Comparison of ENCODE assay signal across 18 cellular contexts in the genomic region with DNA sequence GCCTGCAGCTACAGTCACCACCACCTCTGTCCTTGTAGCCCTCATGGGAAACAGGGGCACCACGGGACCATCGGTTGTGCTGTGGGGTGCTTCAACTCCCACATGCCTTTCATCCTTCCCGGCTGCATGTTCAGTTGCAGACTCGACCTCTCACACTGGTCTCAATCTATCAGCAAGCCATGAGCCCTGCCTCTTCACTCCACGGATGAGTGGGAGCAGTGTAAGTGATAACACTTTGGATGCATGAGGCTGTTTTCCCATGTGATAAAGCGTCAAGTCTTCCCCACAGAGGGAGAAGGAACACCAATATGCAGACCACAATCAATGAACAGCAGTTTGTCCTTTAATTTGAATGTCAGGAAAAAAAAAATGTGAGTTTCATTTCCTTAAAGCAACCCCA. TPM values are rescaled to one million over a fixed set of nuclear protein-coding genes. Genes with fewer than 3 reads are reported as not detected.
DNase-seq lines count a peak whose midpoint lies in the region; ATAC-seq and TF ChIP-seq lines count a peak whose summit lies in the region.
"Had no signal": no experiment of that assay in that cellular context is flagged by ENCODE, and none has a peak within 500 bp of the region (broad histone marks: within the 10 kb centered on the region; RNA-seq: fewer than 3 reads in every experiment).

No MANE protein-coding gene starts in this region.

- peak overlapping the region; percentile 76 for H3K27ac Mint-ChIP-seq in Caco-2 (ENCODE audit: unreplicated experiment)
- no peak overlapping the region for H3K27ac Mint-ChIP-seq in naive thymus-derived CD8-positive, alpha-beta T cell
- H3K27ac Mint-ChIP-seq: CD4-positive, alpha-beta T cell had no signal

- H2BK120ac ChIP-seq in IMR-90 (ENCODE audit: low read depth, low read length) = no peak overlapping the region

- H3K4me1 Mint-ChIP-seq in Caco-2 (ENCODE audit: low read depth, unreplicated experiment) = peaks cover 50% of the 10 kb centered on the region
- H3K4me1 Mint-ChIP-seq in naive thymus-derived CD8-positive, alpha-beta T cell = no peaks in the 10 kb centered on the region

- no peak overlapping the region for H3K56ac ChIP-seq in IMR-90 (ENCODE audit: extremely low read depth, insufficient read depth, low read length)

- no peaks in the 10 kb centered on the region for H3K9me3 Mint-ChIP-seq in Caco-2 (ENCODE audit: unreplicated experiment)
- no peaks in the 10 kb centered on the region for H3K9me3 Mint-ChIP-seq in naive thymus-derived CD8-positive, alpha-beta T cell
- H3K9me3 Mint-ChIP-seq: CD4-positive, alpha-beta T cell had no signal

- no peak overlapping the region for H2AK5ac ChIP-seq in IMR-90 (ENCODE audit: low read depth, low read length)

- H4K20me1 ChIP-seq in IMR-90 (ENCODE audit: insufficient read depth, low read length) = no peaks in the 10 kb centered on the region

- CTCF ChIA-PET in Caco-2 (lab: Charles Lee) = no interaction called here
- CTCF ChIA-PET in IMR-90 (lab: Yijun Ruan, JAX) = interaction anchor here (0.6 kb wide), 1 partner anchor 18 kb away, joined by 8 read pairs; no protein-coding TSS in a partner anchor

- TF ChIP-seq POLR2A in IMR-90 (IDR thresholded peaks at IDR 0.05; ENCODE audit: low read depth, low read length) = no peak

- no peaks in the 10 kb centered on the region for H3K27me3 Mint-ChIP-seq in Caco-2 (ENCODE audit: insufficient read depth, unreplicated experiment)
- no peaks in the 10 kb centered on the region for H3K27me3 Mint-ChIP-seq in naive thymus-derived CD8-positive, alpha-beta T cell
- H3K27me3 Mint-ChIP-seq: CD4-positive, alpha-beta T cell had no signal

- no peak overlapping the region for H2BK5ac ChIP-seq in IMR-90 (ENCODE audit: low read depth, low read length, poor library complexity, severe bottlenecking)

- H3K27ac ChIP-seq in IMR-90 (ENCODE audit: insufficient read depth, low read length) = no peak overlapping the region
- H3K27ac ChIP-seq: GM23248, SJCRH30 had no signal

- no peak overlapping the region for H4K5ac ChIP-seq in IMR-90 (ENCODE audit: low read depth, low read length)

- no CpG with 5 or more reads among the region's 6 CpGs for WGBS in IMR-90 (ENCODE audit: extremely low coverage in 2 of 2, insufficient read length in 1 of 2), 2 experiments

- no peak overlapping the region for H3K14ac ChIP-seq in IMR-90 (replicated peaks; ENCODE audit: low read depth, low read length)

- TF ChIP-seq CTCF in Caco-2 (IDR thresholded peaks at IDR 0.05; ENCODE audit: insufficient read depth in 1 of 2, low read depth in 1 of 2, low read length in 1 of 2, severe bottlenecking in 1 of 2, unreplicated experiment in 1 of 2) = no peak
- TF ChIP-seq CTCF in IMR-90 (conservative IDR thresholded peaks at IDR 0.05; ENCODE audit: low read depth, low read length) = no peak

- H3K4ac ChIP-seq in IMR-90 (ENCODE audit: low read depth, low read length) = no peak overlapping the region

- H3K9me1 ChIP-seq in IMR-90 (ENCODE audit: insufficient read depth, low read length) = no peaks in the 10 kb centered on the region; the same call in 1 of the 2 replicates

- H2BK15ac ChIP-seq in IMR-90 (ENCODE audit: low read depth, low read length) = no peak overlapping the region

- H3K4me1 ChIP-seq in Caco-2 = peaks cover 64% of the 10 kb centered on the region
- H3K4me1 ChIP-seq in IMR-90 (ENCODE audit: control insufficient read depth, insufficient read depth, low read length) = no peaks in the 10 kb centered on the region
- H3K4me1 ChIP-seq: SJCRH30 had no signal

- H3K9me3 ChIP-seq in Caco-2 (no peaks in the 10 kb centered on the region), IMR-90 (ENCODE audit: control insufficient read depth, insufficient read depth, low read length) (no peaks in the 10 kb centered on the region)
- H3K9me3 ChIP-seq: SJCRH30 had no signal

- no peak overlapping the region for H2BK20ac ChIP-seq in IMR-90 (ENCODE audit: low read depth, low read length)

- no peak overlapping the region for H3K23ac ChIP-seq in IMR-90 (ENCODE audit: low read depth, low read length)

- no peak overlapping the region for H3K4me3 ChIP-seq in Caco-2 (ENCODE audit: low read depth, low read length)
- no peak overlapping the region for H3K4me3 ChIP-seq in IMR-90 (ENCODE audit: insufficient read depth, low read depth, low read length)
- H3K4me3 ChIP-seq: GM23248, SJCRH30 had no signal

- H3K27me3 ChIP-seq in Caco-2 (replicated peaks; ENCODE audit: control insufficient read depth, insufficient read depth, low read length) (no peaks in the 10 kb centered on the region), IMR-90 (ENCODE audit: control insufficient read depth, insufficient read depth, low read length) (no peaks in the 10 kb centered on the region)
- H3K27me3 ChIP-seq: SJCRH30 had no signal

- H4K8ac ChIP-seq in IMR-90 (ENCODE audit: low read depth in 2 of 2, low read length in 2 of 2) = no peak overlapping the region

- H3K36me3 ChIP-seq in Caco-2 (ENCODE audit: control insufficient read depth, insufficient read depth, low read length) (no peaks in the 10 kb centered on the region), IMR-90 (ENCODE audit: control insufficient read depth, insufficient read depth, low read length) (no peaks in the 10 kb centered on the region)
- H3K36me3 ChIP-seq: SJCRH30 had no signal

- no peak overlapping the region for H3K4me3 Mint-ChIP-seq in Caco-2 (ENCODE audit: unreplicated experiment)
- no peak overlapping the region for H3K4me3 Mint-ChIP-seq in naive thymus-derived CD8-positive, alpha-beta T cell
- H3K4me3 Mint-ChIP-seq: CD4-positive, alpha-beta T cell had no signal

- dilution Hi-C loops in IMR-90 (cut with HindIII; ENCODE audit: low sequenced_read_pairs, unreplicated experiment) = no loop called here

- DNase-seq in Caco-2 (no peak), IMR-90 (no peak), left kidney (ENCODE audit: low read depth, low spot score) (peak; percentile 70), sciatic nerve (ENCODE audit: low spot score) (no peak), HCEC 1CT (no peak)
- DNase-seq in naive thymus-derived CD8-positive, alpha-beta T cell = no peak
- DNase-seq in activated T-cell treated with anti-CD3 and anti-CD28 coated beads, Interleukin-2, amount 50 U/mL, for 1 hour = no peak
- DNase-seq: Calu3; CD4-positive, alpha-beta T cell; DMS53; GM23248; KG1; NCI-H1092 treated with DMSO at 0.1 percent for 48 hours; NCI-H524; RPMI8226; SJCRH30 had no signal

- H2AK9ac ChIP-seq in IMR-90 (replicated peaks; ENCODE audit: low read depth, low read length, poor library complexity) = peak overlapping the region; percentile 55

- intact Hi-C loops in Caco-2 (cut with micrococcal nuclease; ENCODE audit: unreplicated experiment) = loop anchor here (2.0 to 5.0 kb wide), 2 partner anchors 19 to 244 kb away; no protein-coding TSS in a partner anchor
- intact Hi-C loops in IMR-90 (cut with micrococcal nuclease) = no loop called here
- intact Hi-C loops in sciatic nerve (cut with DNase I) = no loop called here

- H3K36me3 Mint-ChIP-seq in Caco-2 (ENCODE audit: insufficient read depth, unreplicated experiment) = peaks cover 6% of the 10 kb centered on the region
- no peaks in the 10 kb centered on the region for H3K36me3 Mint-ChIP-seq in naive thymus-derived CD8-positive, alpha-beta T cell

- H3K18ac ChIP-seq in IMR-90 (ENCODE audit: low read depth, low read length) = no peak overlapping the region

- no TSS peak for BruUV-seq in Caco-2 (replicated peaks; lab: Mats Ljungman, UMichigan)
- BruUV-seq in IMR-90 (replicated peaks; lab: Mats Ljungman, UMichigan) = no TSS peak

- no peaks in the 10 kb centered on the region for H3K79me1 ChIP-seq in IMR-90 (ENCODE audit: low read depth in 1 of 2, low read length in 2 of 2)

- no peak overlapping the region for H2AFZ ChIP-seq in IMR-90 (replicated peaks; ENCODE audit: low read length, poor library complexity)
- H2AFZ ChIP-seq: GM23248 had no signal

- POLR2A ChIA-PET in Caco-2 (lab: Charles Lee) (no interaction called here), IMR-90 (lab: Charles Lee; ENCODE audit: unreplicated experiment) (no interaction called here)
- POLR2A ChIA-PET in naive thymus-derived CD8-positive, alpha-beta T cell (lab: Charles Lee) = no interaction called here

- in situ Hi-C loops in IMR-90 (cut with MboI; ENCODE audit: low sequenced_read_pairs) = no loop called here

- no peak overlapping the region for H3K9ac ChIP-seq in IMR-90 (ENCODE audit: low read depth, low read length)
- H3K9ac ChIP-seq: GM23248 had no signal

- H3K4me2 ChIP-seq in IMR-90 (ENCODE audit: low read depth, low read length) = no peak overlapping the region

- no peak overlapping the region for H4K91ac ChIP-seq in IMR-90 (ENCODE audit: insufficient read depth, low read depth, low read length)

- TF ChIP-seq RAD21 in IMR-90 (IDR thresholded peaks at IDR 0.05; ENCODE audit: low read length) = no peak

- ATAC-seq in IMR-90 (ENCODE audit: low read depth) (no peak), sciatic nerve (peak; percentile 8)
- no peak for ATAC-seq in naive thymus-derived CD8-positive, alpha-beta T cell
- ATAC-seq: HCT116 had no signal

TF ChIP-seq in IMR-90, 13 proteins besides CTCF, POLR2A, EP300 and RAD21 (continues in another document):
- TF ChIP-seq MXI1 (IDR thresholded peaks at IDR 0.05; ENCODE audit: borderline replicate concordance, low read depth, low read length) (no peak), RFX5 (IDR thresholded peaks at IDR 0.05; ENCODE audit: low read depth, low read length) (no peak), CHD1 (IDR thresholded peaks at IDR 0.05; ENCODE audit: low read depth, low read length) (no peak), FOS (IDR thresholded peaks at IDR 0.05; ENCODE audit: low read depth, low read length) (no peak), MAFK (IDR thresholded peaks at IDR 0.05; ENCODE audit: low read depth, low read length) (no peak), RCOR1 (IDR thresholded peaks at IDR 0.05; ENCODE audit: insufficient replicate concordance, low read length) (no peak), CEBPB (IDR thresholded peaks at IDR 0.05; ENCODE audit: low read depth, low read length) (no peak), USF2 (IDR thresholded peaks at IDR 0.05; ENCODE audit: low read depth, low read length) (no peak), SMC3 (IDR thresholded peaks at IDR 0.05; ENCODE audit: low read depth, low read length) (no peak)

RNA-seq across cellular contexts. Expression of gene SERP2, which starts 12.2 kb away (rescaled TPM):
- total RNA-seq in Caco-2 (2022) = not detected in 2 replicates
- 0.54 and 0.56 TPM in 2 replicates for total RNA-seq in IMR-90 (2012; rRNA removed)
- polyA plus RNA-seq in IMR-90 (2012; rRNA removed) = 1.3 and 1.4 TPM in 2 replicates
- polyA plus RNA-seq in IMR-90 (2012; cell fraction: cytosol; rRNA removed) = 0.77 and 1.6 TPM in 2 replicates
- polyA plus RNA-seq in IMR-90 (2012; cell fraction: nucleus; rRNA removed; ENCODE audit: low replicate concordance) = 0.96 and 2.3 TPM in 2 replicates
- total RNA-seq in sciatic nerve = 9.6 TPM
- not detected for total RNA-seq in naive thymus-derived CD8-positive, alpha-beta T cell
- under 1 TPM in 2 of 3 donors, not detected in 1; 0.34 to 0.49 TPM for polyA plus RNA-seq in naive thymus-derived CD8-positive, alpha-beta T cell
- total RNA-seq: Calu3; CD4-positive, alpha-beta T cell; OCI-LY7; SJCRH30 had no signal
